ENCODE assay signal across 9 cellular contexts in the genomic region with DNA sequence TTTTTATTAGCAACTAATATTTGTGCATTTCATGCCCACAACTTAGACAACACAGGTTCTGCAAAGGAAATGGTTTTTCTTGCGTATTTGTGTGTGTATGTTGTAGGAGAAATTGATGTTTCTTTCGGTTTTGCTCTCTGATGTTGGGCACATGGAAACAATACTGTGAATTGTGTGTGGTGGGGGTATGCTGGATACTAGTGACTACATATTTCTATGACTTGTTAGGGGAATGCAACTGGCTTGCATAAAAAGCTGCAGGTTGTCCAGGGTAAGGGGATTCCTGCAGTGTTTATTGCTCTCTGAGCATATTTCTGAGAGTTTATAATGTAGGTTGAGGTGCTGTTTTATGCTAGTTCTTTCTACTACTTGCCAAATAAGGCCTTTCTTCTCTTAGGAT. TPM values are rescaled to one million over a fixed set of nuclear protein-coding genes. Genes with fewer than 3 reads are reported as not detected.
DNase-seq lines count a peak whose midpoint lies in the region; ATAC-seq and TF ChIP-seq lines count a peak whose summit lies in the region.
"Had no signal": no experiment of that assay in that cellular context is flagged by ENCODE, and none has a peak within 500 bp of the region (broad histone marks: within the 10 kb centered on the region; RNA-seq: fewer than 3 reads in every experiment).

No MANE protein-coding gene starts in this region.

- H3K36me3 ChIP-seq in cardiac muscle cell (peaks cover 3% of the 10 kb centered on the region), WERI-Rb-1 (no peaks in the 10 kb centered on the region; the same call in 1 of the 2 replicates)

- H3K27ac ChIP-seq in cardiac muscle cell (peak overlapping the region; percentile 89), WERI-Rb-1 (peak overlapping the region; percentile 93)

- intact Hi-C loops in Right ventricle myocardium superior (cut with DNase I), result no loop called here

- H3K9me3 ChIP-seq in cardiac muscle cell (ENCODE audit: low read depth) (no peaks in the 10 kb centered on the region), WERI-Rb-1 (ENCODE audit: severe bottlenecking) (no peaks in the 10 kb centered on the region), iPS-18c (ENCODE audit: control insufficient read depth, insufficient read depth, low read length) (peaks cover 14% of the 10 kb centered on the region)

- H3K4me3 Mint-ChIP-seq in type B pancreatic cell, result peak overlapping the region; percentile 94

- no peaks in the 10 kb centered on the region for H3K4me1 ChIP-seq in cardiac muscle cell (ENCODE audit: low read depth)

- ATAC-seq in Right ventricle myocardium superior (ENCODE audit: poor library complexity), result no peak

- H3K4me1 Mint-ChIP-seq in type B pancreatic cell (ENCODE audit: unreplicated experiment), result peaks cover 11% of the 10 kb centered on the region

- TF ChIP-seq CTCF in cardiac muscle cell (IDR thresholded peaks at IDR 0.05; ENCODE audit: low read depth, low read length) (no peak), WERI-Rb-1 (IDR thresholded peaks at IDR 0.05; ENCODE audit: low read depth, low read length) (no peak), type B pancreatic cell (conservative IDR thresholded peaks at IDR 0.05) (no peak)

- H3K36me3 Mint-ChIP-seq in type B pancreatic cell, result peaks cover 22% of the 10 kb centered on the region

- H3K27me3 ChIP-seq in cardiac muscle cell (no peaks in the 10 kb centered on the region), WERI-Rb-1 (ENCODE audit: insufficient read depth, low read depth, severe bottlenecking) (peaks cover 48% of the 10 kb centered on the region)

- H3K27ac Mint-ChIP-seq in type B pancreatic cell, result peak overlapping the region; percentile 92

- peak overlapping the region; percentile 77 for H3K4me3 ChIP-seq in cardiac muscle cell
- H3K4me3 ChIP-seq in WERI-Rb-1 (ENCODE audit: low read depth, low read length), result peak overlapping the region; percentile 76
- peak overlapping the region; percentile 87 for H3K4me3 ChIP-seq in iPS-18c (ENCODE audit: insufficient read depth, low read depth, low read length)

- no peaks in the 10 kb centered on the region for H3K27me3 Mint-ChIP-seq in type B pancreatic cell

- DNase-seq in cardiac muscle cell (ENCODE audit: low read depth in 1 of 2, low spot score in 1 of 2), result no peak
- DNase-seq in Right ventricle myocardium superior, result no peak
- no peak for DNase-seq in WERI-Rb-1
- no peak for DNase-seq in type B pancreatic cell (ENCODE audit: extremely low spot score, unreplicated experiment)
- DNase-seq in NCI-H1092 (lab: John Stamatoyannopoulos, UW), result no peak
- no peak for DNase-seq in SIG-M5 (lab: John Stamatoyannopoulos, UW)
- no peak for DNase-seq in T-helper 9 cell

- peaks cover 3% of the 10 kb centered on the region for H3K9me3 Mint-ChIP-seq in type B pancreatic cell

RNA-seq across cellular contexts. Expression of gene DLG3, which starts 11.6 kb away (rescaled TPM):
- 34.1 and 50.1 TPM in 2 replicates for total RNA-seq in cardiac muscle cell
- 27.1 and 28.8 TPM in 2 replicates for polyA plus RNA-seq in cardiac muscle cell
- 7.4 TPM for total RNA-seq in Right ventricle myocardium superior
- total RNA-seq in type B pancreatic cell (ENCODE audit: low replicate concordance), result 41.8 and 44.9 TPM in 2 replicates

RNA-seq across cellular contexts. Expression of gene GDPD2, which starts 33.1 kb away (rescaled TPM):
- total RNA-seq in cardiac muscle cell (not detected in 2 replicates), Right ventricle myocardium superior (not detected), type B pancreatic cell (ENCODE audit: low replicate concordance) (2.0 and 4.0 TPM in 2 replicates)
- polyA plus RNA-seq in cardiac muscle cell, result not detected in 2 replicates
- total RNA-seq: omental fat pad had no signal
